17 cellular contexts compared by ENCODE assay signal in the genomic region with DNA sequence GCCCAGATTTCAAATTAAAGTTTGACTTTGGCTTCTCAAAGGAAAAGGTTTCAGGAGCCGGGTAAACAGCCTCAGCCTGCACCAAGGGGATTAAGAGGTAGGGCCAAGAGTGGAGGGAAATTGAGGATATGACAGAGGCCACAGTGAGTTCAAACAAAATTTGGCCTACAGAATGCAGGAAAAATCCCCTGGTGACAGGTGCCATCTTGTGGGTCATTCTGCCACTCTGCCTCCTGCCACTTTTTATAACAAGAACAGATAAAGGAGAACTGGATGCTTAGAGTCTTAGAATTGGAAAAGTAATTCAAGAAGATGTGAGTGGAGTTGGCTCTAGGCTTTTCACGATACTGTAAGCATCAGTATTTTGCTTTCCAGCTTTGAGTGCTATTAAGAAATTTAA.
DNase-seq lines count a peak whose midpoint lies in the region; ATAC-seq and TF ChIP-seq lines count a peak whose summit lies in the region.
"Had no signal": no experiment of that assay in that cellular context is flagged by ENCODE, and none has a peak within 500 bp of the region (broad histone marks: within the 10 kb centered on the region; RNA-seq: fewer than 3 reads in every experiment).

No MANE protein-coding gene starts in this region.

- peak; percentile 7 for TF ChIP-seq CTCF in GM06990 (IDR thresholded peaks at IDR 0.05; ENCODE audit: insufficient read depth, low read length, poor library complexity, severe bottlenecking)
- peak; percentile 12; the same call in 1 of the 2 replicates for TF ChIP-seq CTCF in OCI-LY3 (IDR thresholded peaks at IDR 0.05; ENCODE audit: low read depth, low read length)
- TF ChIP-seq CTCF in prostate gland (IDR thresholded peaks at IDR 0.05), result no peak

- DNase-seq in ACHN (peak; percentile 42), GM06990 (ENCODE audit: extremely low read depth, insufficient read length) (no peak), glomerular visceral epithelial cell (ENCODE audit: extremely low spot score) (peak; percentile 8), D341Med (ENCODE audit: low spot score) (no peak), prostate gland (ENCODE audit: low spot score) (no peak), iPS-NIHi7 (ENCODE audit: extremely low spot score) (no peak)
- DNase-seq: activated CD4-positive, alpha-beta T cell treated with anti-CD3 and anti-CD28 coated beads, Interleukin-2, amount 10 ng/mL, durations not matched to agents 7 days and 5 days; activated T-cell treated with anti-CD3 and anti-CD28 coated beads, Interleukin-2, amount 50 U/mL, for 24 hours; caudate nucleus; DMS53; endodermal cell; foreskin melanocyte; NCI-H345; occipital lobe; T-helper 17 cell had no signal

- intact Hi-C loops in prostate gland (cut with DNase I), result no loop called here

- 80% methylated on average over 2 of the region's 2 CpGs for WGBS in prostate gland

- H3K4me1 ChIP-seq in OCI-LY3 (ENCODE audit: low read length), result peaks cover 21% of the 10 kb centered on the region
- H3K4me1 ChIP-seq in prostate gland (replicated peaks), result no peaks in the 10 kb centered on the region

- no peak overlapping the region for H3K4me2 ChIP-seq in OCI-LY3 (ENCODE audit: low read length)

- no peak overlapping the region for H2AFZ ChIP-seq in OCI-LY3 (ENCODE audit: low read depth, low read length)

- in situ Hi-C loops in ACHN (cut with HindIII; ENCODE audit: low pct_ligation_motif_present, low pct_unique_long_range_greater_than_20kb, low sequenced_read_pairs), result no loop called here

- no peak overlapping the region for H3K27ac ChIP-seq in OCI-LY3 (ENCODE audit: low read length)
- H3K27ac ChIP-seq in prostate gland, result no peak overlapping the region

- no peak for TF ChIP-seq POLR2A in prostate gland (IDR thresholded peaks at IDR 0.05)

- no peaks in the 10 kb centered on the region for H3K79me2 ChIP-seq in OCI-LY3 (ENCODE audit: low read length)

- no peak overlapping the region for H3K4me3 ChIP-seq in GM06990 (replicated peaks; ENCODE audit: low read depth, low read length)
- H3K4me3 ChIP-seq in OCI-LY3 (ENCODE audit: low read length), result no peak overlapping the region
- no peak overlapping the region for H3K4me3 ChIP-seq in prostate gland

- 0 out of 2 replicates have a peak, but pooled peaks cover 3% of the 10 kb centered on the region for H4K20me1 ChIP-seq in OCI-LY3 (ENCODE audit: insufficient read depth, low read length)

- H3K36me3 ChIP-seq in GM06990 (ENCODE audit: control insufficient read depth, insufficient read depth, low read length) (no peaks in the 10 kb centered on the region), OCI-LY3 (replicated peaks; ENCODE audit: low read depth, low read length) (no peaks in the 10 kb centered on the region), prostate gland (no peaks in the 10 kb centered on the region)

- ATAC-seq in HG03565 (IDR thresholded peaks at IDR 0.05; ENCODE audit: unreplicated experiment), result no peak
- ATAC-seq: T-helper 17 cell had no signal

- H3K9me3 ChIP-seq in OCI-LY3 (ENCODE audit: insufficient read depth, low read length), result no peaks in the 10 kb centered on the region
- no peaks in the 10 kb centered on the region for H3K9me3 ChIP-seq in prostate gland

- no peaks in the 10 kb centered on the region for H3K27me3 ChIP-seq in GM06990 (replicated peaks; ENCODE audit: control insufficient read depth, insufficient read depth, low read length)
- H3K27me3 ChIP-seq in OCI-LY3 (ENCODE audit: low read depth, low read length), result peaks cover 31% of the 10 kb centered on the region
- no peaks in the 10 kb centered on the region for H3K27me3 ChIP-seq in prostate gland (replicated peaks; ENCODE audit: insufficient read depth)

- H3K9ac ChIP-seq in OCI-LY3 (ENCODE audit: low read length), result no peak overlapping the region

Comparison
In these comparisons a context has a peak if more than half of its experiments do, and no peak if none do; other contexts are left out.
1. DNase-seq: peak in ACHN (single experiment) and glomerular visceral epithelial cell (single experiment); none in GM06990 (single experiment), D341Med (single experiment), prostate gland (single experiment) and iPS-NIHi7 (single experiment).
2. CTCF ChIP-seq: peak in GM06990 (single experiment) and OCI-LY3 (single experiment); none in prostate gland (0 of 4).